1 cellular context compared by ENCODE assay signal in genomic region chr17:28925912-28926365, GRCh38.
TF ChIP-seq lines count a peak whose summit lies in the region.

No MANE protein-coding gene starts in this region.

TF ChIP-seq in K562, 482 proteins besides CTCF, POLR2A, EP300 and RAD21 (continued from another document and continues in another):
- TF ChIP-seq ATF1 (CRISPR knock-in tag; IDR thresholded peaks at IDR 0.05): no peak
- TF ChIP-seq ATF1 (tag; IDR thresholded peaks at IDR 0.05): peak; percentile 87
- TF ChIP-seq CEBPG (CRISPR knock-in tag; IDR thresholded peaks at IDR 0.05): peak; percentile 54
- TF ChIP-seq CEBPG (tag; conservative IDR thresholded peaks at IDR 0.05 in 1 of 2, IDR thresholded peaks at IDR 0.05 in 1 of 2): peak; percentile 64 to 94
- TF ChIP-seq ATF7 (IDR thresholded peaks at IDR 0.05): peak; percentile 91
- no peak for TF ChIP-seq ZSCAN29 (IDR thresholded peaks at IDR 0.05)
- TF ChIP-seq TARDBP (IDR thresholded peaks at IDR 0.05): 0 out of 2 replicates have a peak, but pooled peaks have one; percentile 40
- no peak for TF ChIP-seq NR2C2 (CRISPR knock-in tag; IDR thresholded peaks at IDR 0.05)
- peak; percentile 25; the same call in 1 of the 2 replicates for TF ChIP-seq NR2C2 (tag; IDR thresholded peaks at IDR 0.05)
- no peak for TF ChIP-seq HIVEP1 (CRISPR knock-in tag; IDR thresholded peaks at IDR 0.05)
- TF ChIP-seq TCF7L2 (IDR thresholded peaks at IDR 0.05; ENCODE audit: low read depth, low read length): no peak
- TF ChIP-seq EHMT2 (IDR thresholded peaks at IDR 0.05): no peak
- no peak for TF ChIP-seq THRA (IDR thresholded peaks at IDR 0.05)
- TF ChIP-seq SMAD3 (CRISPR knock-in tag; conservative IDR thresholded peaks at IDR 0.05): 0 out of 2 replicates have a peak, but pooled peaks have one; percentile 44
- peak; percentile 67 for TF ChIP-seq ZBTB12 (CRISPR knock-in tag; IDR thresholded peaks at IDR 0.05)
- peak; percentile 66 to 83; a peak in 3 of 4 replicates for TF ChIP-seq FOXK2 (conservative IDR thresholded peaks at IDR 0.05 in 1 of 2, IDR thresholded peaks at IDR 0.05 in 1 of 2; ENCODE audit: low read depth in 2 of 2)
- TF ChIP-seq GABPB1 (CRISPR knock-in tag; IDR thresholded peaks at IDR 0.05): peak; percentile 73
- 0 out of 2 replicates have a peak, but pooled peaks have one; percentile 53 for TF ChIP-seq ETV5 (CRISPR knock-in tag; IDR thresholded peaks at IDR 0.05; ENCODE audit: low read depth)
- peak; percentile 41; the same call in 1 of the 2 replicates for TF ChIP-seq RNF2 (IDR thresholded peaks at IDR 0.05)
- TF ChIP-seq ARID2 (IDR thresholded peaks at IDR 0.05): no peak
- TF ChIP-seq ZBTB40 (IDR thresholded peaks at IDR 0.05): 0 out of 2 replicates have a peak, but pooled peaks have one; percentile 15
- no peak for TF ChIP-seq ZBTB40 (CRISPR knock-in tag; IDR thresholded peaks at IDR 0.05)
- TF ChIP-seq TCF15 (CRISPR knock-in tag; IDR thresholded peaks at IDR 0.05): no peak
- no peak for TF ChIP-seq RBM34 (IDR thresholded peaks at IDR 0.05; ENCODE audit: borderline replicate concordance, insufficient read depth, low read length)
- peak; percentile 47; the same call in 1 of the 2 replicates for TF ChIP-seq SOX6 (IDR thresholded peaks at IDR 0.05)
- TF ChIP-seq CREB1 (IDR thresholded peaks at IDR 0.05): peak; percentile 83
- TF ChIP-seq CREB1 (CRISPR knock-in tag; IDR thresholded peaks at IDR 0.05): peak; percentile 83
- TF ChIP-seq TFAP4 (CRISPR knock-in tag; IDR thresholded peaks at IDR 0.05; ENCODE audit: borderline replicate concordance): no peak
- no peak for TF ChIP-seq PBX2 (CRISPR knock-in tag; IDR thresholded peaks at IDR 0.05; ENCODE audit: low read depth)
- peak; percentile 89 for TF ChIP-seq PBX2 (tag; conservative IDR thresholded peaks at IDR 0.05; ENCODE audit: low read depth)
- TF ChIP-seq DPF2 (IDR thresholded peaks at IDR 0.05): peak; percentile 37; the same call in 1 of the 2 replicates
- TF ChIP-seq CEBPB (tag; IDR thresholded peaks at IDR 0.05): peak; percentile 83
- no peak for TF ChIP-seq NCOR1 (IDR thresholded peaks at IDR 0.05)
- peak; percentile 78 for TF ChIP-seq JUND (IDR thresholded peaks at IDR 0.05; ENCODE audit: borderline replicate concordance, low read depth, low read length)
- TF ChIP-seq JUND (tag; IDR thresholded peaks at IDR 0.05; ENCODE audit: borderline replicate concordance, low read depth, low read length): peak; percentile 73; the same call in 2 of the 3 replicates
- no peak for TF ChIP-seq ZSCAN32 (CRISPR knock-in tag; IDR thresholded peaks at IDR 0.05)
- no peak for TF ChIP-seq HDAC6 (IDR thresholded peaks at IDR 0.05; ENCODE audit: low read depth, low read length)
- no peak for TF ChIP-seq TSHZ1 (CRISPR knock-in tag; IDR thresholded peaks at IDR 0.05)
- 0 out of 2 replicates have a peak, but pooled peaks have one; percentile 49 for TF ChIP-seq CTBP1 (IDR thresholded peaks at IDR 0.05; ENCODE audit: borderline replicate concordance)
- TF ChIP-seq MTA2 (IDR thresholded peaks at IDR 0.05; ENCODE audit: low read depth): no peak
- TF ChIP-seq HES1 (IDR thresholded peaks at IDR 0.05; ENCODE audit: low read depth): 0 out of 2 replicates have a peak, but pooled peaks have one; percentile 23
- TF ChIP-seq HOMEZ (CRISPR knock-in tag; IDR thresholded peaks at IDR 0.05): no peak
- TF ChIP-seq ARID1B (IDR thresholded peaks at IDR 0.05): peak; percentile 36
- TF ChIP-seq SRSF7 (optimal IDR thresholded peaks at IDR 0.05; ENCODE audit: low read depth, low read length): no peak
